8 cellular contexts compared by ENCODE assay signal in the genomic region with DNA sequence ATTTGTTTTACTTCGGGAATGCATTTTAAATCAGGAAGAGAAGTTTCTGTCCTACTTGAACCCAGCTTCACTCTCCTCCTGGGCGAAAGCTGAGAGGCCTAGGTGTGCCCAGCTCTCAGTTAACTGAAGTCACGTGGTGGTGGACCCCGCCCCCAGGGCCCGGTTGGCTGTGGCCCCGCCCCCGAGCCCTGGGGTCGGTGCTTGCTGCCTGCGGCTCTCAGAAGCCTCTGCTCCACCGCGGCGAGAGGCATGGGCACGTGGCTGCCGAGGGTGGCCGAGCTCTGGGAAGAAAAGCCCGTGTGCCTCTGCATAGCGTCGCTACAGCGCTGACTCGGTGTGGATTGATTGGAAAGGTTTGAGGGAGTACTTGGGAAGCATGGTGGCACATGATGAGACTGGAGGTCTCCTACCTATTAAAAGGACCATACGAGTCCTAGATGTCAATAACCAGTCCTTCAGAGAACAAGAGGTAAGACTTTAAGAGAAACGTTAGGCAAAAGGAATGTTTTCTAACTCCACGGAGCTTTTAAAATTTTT. TPM values are rescaled to one million over a fixed set of nuclear protein-coding genes. Genes with fewer than 3 reads are reported as not detected.
DNase-seq lines count a peak whose midpoint lies in the region; ATAC-seq and TF ChIP-seq lines count a peak whose summit lies in the region.

No MANE protein-coding gene starts in this region.

- peak overlapping the region; percentile 71 to 80 for H3K9ac ChIP-seq in stomach smooth muscle (ENCODE audit: low read length in 2 of 2)

- no peaks in the 10 kb centered on the region for H3K9me3 ChIP-seq in Panc1 (ENCODE audit: control insufficient read depth, insufficient read depth, low read depth, low read length)
- H3K9me3 ChIP-seq in gastroesophageal sphincter, result no peaks in the 10 kb centered on the region
- no peaks in the 10 kb centered on the region for H3K9me3 ChIP-seq in neutrophil
- no peaks in the 10 kb centered on the region for H3K9me3 ChIP-seq in stomach smooth muscle (ENCODE audit: control insufficient read depth in 2 of 2, low read length in 2 of 2)

- peak overlapping the region; percentile 74 for H3K27ac ChIP-seq in Panc1 (ENCODE audit: low read length)
- H3K27ac ChIP-seq in gastroesophageal sphincter, result peak overlapping the region; percentile 72 to 92 (median 81)
- H3K27ac ChIP-seq in neutrophil, result no peak overlapping the region
- peak overlapping the region; percentile 19 for H3K27ac ChIP-seq in stomach smooth muscle (ENCODE audit: low read length)

- TF ChIP-seq POLR2A in gastroesophageal sphincter (IDR thresholded peaks at IDR 0.05), result peak; percentile 72 to 76

- 7 to 10% methylated on average over 4 to 5 of the region's 23 CpGs for WGBS in gastroesophageal sphincter (ENCODE audit: low coverage in 1 of 2), 2 donors

- H3K4me1 ChIP-seq in Panc1 (ENCODE audit: control insufficient read depth, insufficient read depth, low read length), result peaks cover 13% of the 10 kb centered on the region
- peaks cover 0 to 55% (median 9%) of the 10 kb centered on the region in 3 donors for H3K4me1 ChIP-seq in gastroesophageal sphincter
- peaks cover 12 to 20% of the 10 kb centered on the region in 2 experiments for H3K4me1 ChIP-seq in neutrophil (ENCODE audit: control insufficient read depth in 1 of 2, insufficient read depth in 1 of 2, low read depth in 1 of 2, low read length in 1 of 2)
- peaks cover 3% of the 10 kb centered on the region for H3K4me1 ChIP-seq in stomach smooth muscle (ENCODE audit: control insufficient read depth, insufficient read depth, low read length)

- H3K36me3 ChIP-seq in Panc1 (ENCODE audit: control insufficient read depth, insufficient read depth, low read length) (no peaks in the 10 kb centered on the region), gastroesophageal sphincter (no peaks in the 10 kb centered on the region), neutrophil (no peaks in the 10 kb centered on the region), stomach smooth muscle (ENCODE audit: control insufficient read depth in 2 of 2, insufficient read depth in 2 of 2, low read length in 2 of 2) (no peaks in the 10 kb centered on the region)

- H3K27me3 ChIP-seq in Panc1 (ENCODE audit: control insufficient read depth, insufficient read depth, low read length) (no peaks in the 10 kb centered on the region), gastroesophageal sphincter (no peaks in the 10 kb centered on the region), neutrophil (no peaks in the 10 kb centered on the region), stomach smooth muscle (ENCODE audit: control insufficient read depth in 1 of 2, insufficient read depth in 2 of 2, low read length in 2 of 2) (no peaks in the 10 kb centered on the region)

- peak; percentile 40 for ATAC-seq in HG03432 (IDR thresholded peaks at IDR 0.05; ENCODE audit: unreplicated experiment)
- ATAC-seq in Panc1, result peak; percentile 97
- peak; percentile 96 for ATAC-seq in gastroesophageal sphincter
- ATAC-seq in GM21723 (IDR thresholded peaks at IDR 0.05; ENCODE audit: unreplicated experiment), result no peak

- in situ Hi-C loops in Panc1 (cut with HindIII; ENCODE audit: low pct_unique_long_range_greater_than_20kb, low sequenced_read_pairs), result no loop called here

- POLR2A ChIA-PET in Panc1 (lab: Charles Lee), result no interaction called here

- no peak for TF ChIP-seq EP300 in gastroesophageal sphincter (IDR thresholded peaks at IDR 0.05)

- no TSS peak for BruUV-seq in Panc1 (replicated peaks; lab: Mats Ljungman, UMichigan)

- CTCF ChIA-PET in Panc1 (lab: Charles Lee), result interaction anchor here (1.2 kb wide), 1 partner anchor 177 kb away, joined by 3 read pairs; no protein-coding TSS in a partner anchor

- TF ChIP-seq CTCF in GM10266 (IDR thresholded peaks at IDR 0.05; ENCODE audit: control insufficient read depth, insufficient read depth, low read depth, missing control alignments), result no peak
- no peak for TF ChIP-seq CTCF in Panc1 (IDR thresholded peaks at IDR 0.05)
- TF ChIP-seq CTCF in gastroesophageal sphincter (IDR thresholded peaks at IDR 0.05), result peak in 1 of 4 experiments; percentile 9
- TF ChIP-seq CTCF in neutrophil (IDR thresholded peaks at IDR 0.05), result no peak

- DNase-seq in GM10266 (ENCODE audit: extremely low spot score), result peak; percentile 36
- DNase-seq in Panc1 (ENCODE audit: low read depth, low spot score), result peak; percentile 45
- DNase-seq in activated naive CD4-positive, alpha-beta T cell (lab: John Stamatoyannopoulos, UW), result peak; percentile 29 to 89 (median 62)

- intact Hi-C loops in Panc1 (cut with micrococcal nuclease; ENCODE audit: unreplicated experiment), result no loop called here

- H3K4me3 ChIP-seq in Panc1 (ENCODE audit: low read depth in 2 of 2, low read length in 2 of 2), result peak overlapping the region; percentile 44 to 67
- H3K4me3 ChIP-seq in gastroesophageal sphincter, result peak overlapping the region; percentile 62 to 98
- peak overlapping the region; percentile 52 for H3K4me3 ChIP-seq in neutrophil (ENCODE audit: low read depth in 1 of 2, low read length in 1 of 2)
- H3K4me3 ChIP-seq in stomach smooth muscle (ENCODE audit: low read length in 2 of 2), result peak overlapping the region; percentile 77 to 98

RNA-seq across cellular contexts. Expression of a gene that starts 34.1 kb away (rescaled TPM):
- 28.6 TPM for total RNA-seq in Panc1 (2021; ENCODE audit: unreplicated experiment)
- 18.6 TPM for polyA plus RNA-seq in Panc1 (2012; ENCODE audit: insufficient read length)
- total RNA-seq in gastroesophageal sphincter, result 100 to 1,000 TPM; 288 to 401 (median 343) TPM

RNA-seq across cellular contexts. Expression of a gene that starts 41.8 kb away (rescaled TPM):
- total RNA-seq in Panc1 (2021; ENCODE audit: unreplicated experiment) (not detected), gastroesophageal sphincter (1 to 10 TPM in 1 of 4 donors, under 1 TPM in 1, not detected in 2; 0.62 to 2.0 TPM)
- polyA plus RNA-seq in Panc1 (2012; ENCODE audit: insufficient read length), result not detected

RNA-seq across cellular contexts. Expression of a gene that starts 52.9 kb away (rescaled TPM):
- total RNA-seq in Panc1 (2021; ENCODE audit: unreplicated experiment), result not detected
- not detected for polyA plus RNA-seq in Panc1 (2012; ENCODE audit: insufficient read length)
- total RNA-seq in gastroesophageal sphincter, result not detected
